8 cellular contexts compared by ENCODE assay signal in the genomic region with DNA sequence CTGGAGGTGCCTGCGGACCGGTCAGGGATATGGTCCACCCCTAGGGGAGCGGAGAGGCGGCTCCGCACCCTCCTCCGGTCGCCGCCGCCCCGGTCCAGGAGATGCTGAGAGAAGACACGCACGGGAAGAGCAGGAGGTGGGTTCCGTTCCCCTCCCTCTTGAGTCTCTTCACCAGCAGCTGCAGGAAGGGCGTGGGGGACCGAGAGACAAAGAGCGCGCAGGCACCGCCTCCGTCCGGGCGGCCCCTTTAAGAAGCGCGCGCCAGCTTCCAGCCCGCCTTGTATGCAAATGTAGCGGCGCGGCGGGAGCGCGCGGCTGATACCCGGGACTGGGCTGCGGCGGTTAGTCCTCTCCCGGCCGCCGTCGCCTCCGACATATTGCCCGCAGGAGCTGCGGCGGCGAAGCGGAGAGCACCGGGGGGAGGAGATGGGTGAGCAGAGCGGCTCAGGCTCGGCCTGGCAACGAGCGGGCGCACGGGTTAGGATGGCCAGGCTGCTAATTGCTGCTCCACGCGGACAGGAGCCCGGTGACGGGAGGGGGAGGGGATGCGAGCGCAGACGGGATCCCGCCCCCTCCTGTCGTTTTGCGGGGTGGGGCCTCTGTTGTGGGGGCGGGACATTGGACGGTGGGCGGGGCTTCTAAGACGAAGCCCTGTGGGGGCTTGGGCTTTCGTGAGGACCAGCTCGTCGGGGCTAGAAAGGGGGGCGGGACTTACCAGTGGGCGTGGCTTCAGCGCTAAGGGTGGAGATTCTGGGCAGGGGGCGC. TPM values are rescaled to one million over a fixed set of nuclear protein-coding genes. Genes with fewer than 3 reads are reported as not detected.
DNase-seq lines count a peak whose midpoint lies in the region; ATAC-seq and TF ChIP-seq lines count a peak whose summit lies in the region.

Gene TMEM39B (plus strand): TSS at position 318 of the 765 bp plus-strand sequence. CDS start 109 bp downstream, at position 427.

- no peaks in the 10 kb centered on the region for H3K9me3 Mint-ChIP-seq in T-helper 1 cell treated with Interleukin-12 subunit alpha and Interleukin-12 subunit beta and Interleukin-4 antibody, amounts not matched to agents 30 μg/mL and 1 μg/mL, for 36 hours
- no peaks in the 10 kb centered on the region for H3K9me3 Mint-ChIP-seq in progenitor cell of endocrine pancreas (ENCODE audit: low read depth)

- peak within 1 kb of the TSS; percentile 88 for H3K4me3 Mint-ChIP-seq in T-helper 1 cell treated with Interleukin-12 subunit alpha and Interleukin-12 subunit beta and Interleukin-4 antibody, amounts not matched to agents 30 μg/mL and 1 μg/mL, for 36 hours
- peak within 1 kb of the TSS; percentile 77 for H3K4me3 Mint-ChIP-seq in progenitor cell of endocrine pancreas (ENCODE audit: low read depth)

- ATAC-seq in GM18498 (IDR thresholded peaks at IDR 0.05; ENCODE audit: unreplicated experiment) (peak; percentile 87), HG02885 (IDR thresholded peaks at IDR 0.05; ENCODE audit: poor library complexity, unreplicated experiment) (peak; percentile 85), left cardiac atrium (peak; percentile 96)

- peak; percentile 91 for DNase-seq in NCI-H1694 treated with DMSO at 0.1 percent for 48 hours (lab: John Stamatoyannopoulos, UW)
- DNase-seq in amniotic epithelial cell (ENCODE audit: low read depth) = peak; percentile 94
- DNase-seq in left cardiac atrium = peak; percentile 97
- DNase-seq in progenitor cell of endocrine pancreas (ENCODE audit: low spot score, unreplicated experiment) = peak; percentile 89
- DNase-seq in ureter (ENCODE audit: low spot score) = peak; percentile 94

- no peak for TF ChIP-seq CTCF in progenitor cell of endocrine pancreas (IDR thresholded peaks at IDR 0.05; ENCODE audit: unreplicated experiment)

- peak within 1 kb of the TSS; percentile 86 for H3K27ac Mint-ChIP-seq in T-helper 1 cell treated with Interleukin-12 subunit alpha and Interleukin-12 subunit beta and Interleukin-4 antibody, amounts not matched to agents 30 μg/mL and 1 μg/mL, for 36 hours
- peak within 1 kb of the TSS; percentile 93 for H3K27ac Mint-ChIP-seq in progenitor cell of endocrine pancreas

- H3K4me1 Mint-ChIP-seq in T-helper 1 cell treated with Interleukin-12 subunit alpha and Interleukin-12 subunit beta and Interleukin-4 antibody, amounts not matched to agents 30 μg/mL and 1 μg/mL, for 36 hours (ENCODE audit: low read depth) = peaks cover 38% of the 10 kb centered on the region
- peaks cover 16% of the 10 kb centered on the region for H3K4me1 Mint-ChIP-seq in progenitor cell of endocrine pancreas (ENCODE audit: low read depth)

- H3K36me3 Mint-ChIP-seq in T-helper 1 cell treated with Interleukin-12 subunit alpha and Interleukin-12 subunit beta and Interleukin-4 antibody, amounts not matched to agents 30 μg/mL and 1 μg/mL, for 36 hours (ENCODE audit: low read depth) = peaks cover 9% of the 10 kb centered on the region
- peaks cover 8% of the 10 kb centered on the region for H3K36me3 Mint-ChIP-seq in progenitor cell of endocrine pancreas (ENCODE audit: insufficient read depth)

- intact Hi-C loops in left cardiac atrium (cut with DNase I) = no loop called here

- no peaks in the 10 kb centered on the region for H3K27me3 Mint-ChIP-seq in T-helper 1 cell treated with Interleukin-12 subunit alpha and Interleukin-12 subunit beta and Interleukin-4 antibody, amounts not matched to agents 30 μg/mL and 1 μg/mL, for 36 hours (ENCODE audit: low read depth)
- no peaks in the 10 kb centered on the region for H3K27me3 Mint-ChIP-seq in progenitor cell of endocrine pancreas

RNA-seq across cellular contexts. Expression of gene TMEM39B, which starts in this region (rescaled TPM):
- total RNA-seq in left cardiac atrium (1 to 10 TPM; 8.2 to 9.5 TPM), progenitor cell of endocrine pancreas (20.3 and 23.7 TPM in 2 replicates), ureter (21.9 TPM)

Comparison
In these comparisons a context has a peak if more than half of its experiments do, and no peak if none do; other contexts are left out.
1. Peak in every context shown above with its lines: DNase-seq and ATAC-seq.